In the genomic region with DNA sequence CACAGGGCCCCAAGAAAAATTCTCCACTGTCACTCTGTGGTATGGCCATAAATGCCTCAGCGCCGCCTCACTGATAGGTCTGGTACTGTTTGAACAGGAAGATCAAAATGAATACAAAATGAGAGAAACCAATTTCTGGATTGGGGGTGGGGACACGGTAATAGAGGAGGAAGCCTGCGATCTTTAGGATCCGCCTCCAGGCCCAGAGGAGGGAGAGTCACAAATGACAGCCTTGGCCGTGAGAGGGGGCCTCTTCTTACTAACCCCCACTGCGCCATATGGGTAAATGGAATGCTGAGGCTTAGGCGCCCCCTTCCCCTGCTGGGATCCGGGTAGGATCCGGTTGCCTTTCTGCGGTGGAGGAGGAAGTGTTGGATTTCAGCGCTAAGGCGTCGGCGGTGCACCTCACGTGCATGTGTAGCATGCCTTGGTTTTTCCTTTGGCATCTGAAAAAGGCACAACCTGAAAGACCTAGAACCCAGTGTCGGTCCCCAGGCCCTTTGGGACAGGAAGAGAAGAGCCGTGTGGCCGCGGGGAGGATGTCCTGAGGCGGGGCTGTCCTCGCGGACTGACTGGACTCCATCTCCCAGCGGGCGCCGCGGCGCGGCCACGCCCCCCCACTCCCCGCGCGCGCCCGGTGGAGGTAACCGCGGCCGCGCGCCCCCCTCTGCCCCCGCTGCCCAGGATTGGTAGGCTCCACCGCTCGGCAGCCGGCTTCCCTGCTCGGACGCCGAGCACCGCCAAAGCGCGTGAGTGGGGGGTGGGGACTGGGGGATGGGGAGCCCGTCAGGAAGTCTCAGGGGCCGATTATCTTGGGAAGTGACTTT, we compare ENCODE assay signal across 8 cellular contexts. TPM values are rescaled to one million over a fixed set of nuclear protein-coding genes. Genes with fewer than 3 reads are reported as not detected.
DNase-seq lines count a peak whose midpoint lies in the region; ATAC-seq and TF ChIP-seq lines count a peak whose summit lies in the region.

No MANE protein-coding gene starts in this region.

- WGBS in smooth muscle cell (ENCODE audit: low lambda C conversion rate) = under 1% methylated on average over 28 of the region's 52 CpGs

- TF ChIP-seq POLR2A in breast epithelium (IDR thresholded peaks at IDR 0.05) = no peak

- peak overlapping the region; percentile 83 for H2AFZ ChIP-seq in ACC112 (ENCODE audit: low read length, unreplicated experiment)
- H2AFZ ChIP-seq in smooth muscle cell (ENCODE audit: low read depth) = peak overlapping the region; percentile 60

- peak overlapping the region; percentile 89 for H3K27ac ChIP-seq in ACC112 (ENCODE audit: low read depth, low read length)
- peak overlapping the region; percentile 88 to 96 for H3K27ac ChIP-seq in breast epithelium
- peak overlapping the region; percentile 88 for H3K27ac ChIP-seq in smooth muscle cell (ENCODE audit: low read depth)

- peaks cover 31% of the 10 kb centered on the region for H3K4me1 ChIP-seq in ACC112 (ENCODE audit: control insufficient read depth, insufficient read depth, low read length, unreplicated experiment)
- H3K4me1 ChIP-seq in breast epithelium = peaks cover 3 to 14% of the 10 kb centered on the region in 2 donors
- H3K4me1 ChIP-seq in smooth muscle cell (ENCODE audit: low read depth) = peaks cover 27% of the 10 kb centered on the region

- H3K4me3 ChIP-seq in ACC112 (ENCODE audit: low read depth, low read length) = peak overlapping the region; percentile 95
- peak overlapping the region; percentile 70 for H3K4me3 ChIP-seq in WI38 (ENCODE audit: low read depth, low read length)
- peak overlapping the region; percentile 82 to 95 (median 93) for H3K4me3 ChIP-seq in breast epithelium
- peak overlapping the region; percentile 80 for H3K4me3 ChIP-seq in smooth muscle cell

- H3K9me3 ChIP-seq in breast epithelium (no peaks in the 10 kb centered on the region), smooth muscle cell (replicated peaks; ENCODE audit: low read depth) (no peaks in the 10 kb centered on the region)

- peaks cover 39% of the 10 kb centered on the region for H4K20me1 ChIP-seq in smooth muscle cell (ENCODE audit: low read depth)

- DNase-seq in NCI-H2196 (lab: John Stamatoyannopoulos, UW; ENCODE audit: unreplicated experiment) (peak; percentile 92), breast epithelium (ENCODE audit: low spot score in 2 of 2) (peak; percentile 84 to 87), iPS-NIHi7 (ENCODE audit: extremely low spot score) (peak; percentile 95), smooth muscle cell (lab: John Stamatoyannopoulos, UW; ENCODE audit: unreplicated experiment) (peak; percentile 94)

- H3K79me2 ChIP-seq in ACC112 (ENCODE audit: control insufficient read depth, insufficient read depth, low read length, unreplicated experiment) (peaks cover 31% of the 10 kb centered on the region), smooth muscle cell (ENCODE audit: low read depth) (peaks cover 38% of the 10 kb centered on the region)

- H3K27me3 ChIP-seq in ACC112 (ENCODE audit: insufficient read depth, low read length) (no peaks in the 10 kb centered on the region), breast epithelium (no peaks in the 10 kb centered on the region), smooth muscle cell (ENCODE audit: low read depth) (no peaks in the 10 kb centered on the region)

- peak overlapping the region; percentile 91 for H3K4me2 ChIP-seq in smooth muscle cell

- no peak for TF ChIP-seq CTCF in WI38 (IDR thresholded peaks at IDR 0.05; ENCODE audit: low read depth, low read length)
- TF ChIP-seq CTCF in breast epithelium (IDR thresholded peaks at IDR 0.05) = peak; percentile 19 to 41 (median 33)
- TF ChIP-seq CTCF in smooth muscle cell (IDR thresholded peaks at IDR 0.05; ENCODE audit: borderline replicate concordance, insufficient read depth, poor library complexity, severe bottlenecking) = no peak

- H3K36me3 ChIP-seq in ACC112 (ENCODE audit: insufficient read depth, low read length) = no peaks in the 10 kb centered on the region
- no peaks in the 10 kb centered on the region for H3K36me3 ChIP-seq in breast epithelium
- H3K36me3 ChIP-seq in smooth muscle cell (ENCODE audit: low read depth) = no peaks in the 10 kb centered on the region

- ATAC-seq in GM18870 (IDR thresholded peaks at IDR 0.05; ENCODE audit: unreplicated experiment) (peak; percentile 31), HG03108 (IDR thresholded peaks at IDR 0.05; ENCODE audit: unreplicated experiment) (peak; percentile 39)

- intact Hi-C loops in breast epithelium (cut with DNase I; ENCODE audit: low total_unique reads) = no loop called here

- peaks cover 24% of the 10 kb centered on the region for H3F3A ChIP-seq in smooth muscle cell (ENCODE audit: low read depth)

- peak overlapping the region; percentile 78 for H3K9ac ChIP-seq in smooth muscle cell (ENCODE audit: low read depth)

RNA-seq across cellular contexts. Expression of gene MADD, which starts 0.7 kb away (rescaled TPM):
- total RNA-seq in breast epithelium = 10 to 100 TPM; 43.3 to 56.5 (median 46.6) TPM
- total RNA-seq in smooth muscle cell = 24.2 and 27.7 TPM in 2 replicates
- polyA plus RNA-seq in smooth muscle cell = 13.1 and 15.0 TPM in 2 replicates

RNA-seq across cellular contexts. Expression of gene NR1H3, which starts 11.4 kb away (rescaled TPM):
- total RNA-seq in breast epithelium = 10 to 100 TPM; 56.1 to 92.4 (median 91.1) TPM
- 8.1 and 8.4 TPM in 2 replicates for total RNA-seq in smooth muscle cell
- 13.7 and 19.2 TPM in 2 replicates for polyA plus RNA-seq in smooth muscle cell

RNA-seq across cellular contexts. Expression of gene ACP2, which starts 20.6 kb away (rescaled TPM):
- total RNA-seq in breast epithelium (10 to 100 TPM; 39.7 to 45.2 (median 41.9) TPM), smooth muscle cell (31.4 and 62.4 TPM in 2 replicates)
- polyA plus RNA-seq in smooth muscle cell = 25.0 and 26.3 TPM in 2 replicates

RNA-seq across cellular contexts. Expression of gene DDB2, which starts 54.4 kb away (rescaled TPM):
- total RNA-seq in breast epithelium = 10 to 100 TPM; 31.2 to 44.5 (median 39.3) TPM
- total RNA-seq in smooth muscle cell = 60.1 and 64.4 TPM in 2 replicates
- 96.0 and 104 TPM in 2 replicates for polyA plus RNA-seq in smooth muscle cell

Comparison
In these comparisons a context has a peak if more than half of its experiments do, and no peak if none do; other contexts are left out.
1. Peak in every context shown above with its lines: DNase-seq, ATAC-seq, H3K4me3 ChIP-seq and H3K27ac ChIP-seq.
2. CTCF ChIP-seq: peak in breast epithelium (3 of 3); none in WI38 (single experiment) and smooth muscle cell (single experiment).